Comparison of ENCODE assay signal across 8 cellular contexts in genomic region chr20:30811896-30812671, GRCh38.
DNase-seq lines count a peak whose midpoint lies in the region; ATAC-seq and TF ChIP-seq lines count a peak whose summit lies in the region.

No MANE protein-coding gene starts in this region.

- intact Hi-C loops in activated T-helper 1 cell treated with anti-CD3 and anti-CD28 coated beads, Interleukin-12 subunit alpha, Interleukin-12 subunit beta, Interleukin-2, Interleukin-4 antibody, amounts not matched to agents 30 ng/mL and 10 ng/mL and 1 ng/mL, durations not matched to agents 14 hours and 24 hours and 36 hours (cut with micrococcal nuclease): no loop called here

- peaks cover 10% of the 10 kb centered on the region for H3K9me3 Mint-ChIP-seq in activated naive CD8-positive, alpha-beta T cell treated with anti-CD3 and anti-CD28 coated beads for 36 hours
- peaks cover 16% of the 10 kb centered on the region for H3K9me3 Mint-ChIP-seq in activated T-helper 1 cell treated with anti-CD3 and anti-CD28 coated beads, Interleukin-12 subunit alpha, Interleukin-12 subunit beta, Interleukin-2, Interleukin-4 antibody, amounts not matched to agents 30 ng/mL and 10 ng/mL and 1 ng/mL, durations not matched to agents 14 hours and 24 hours and 36 hours

- WGBS in HUES64: 83% methylated on average over 34 of the region's 34 CpGs

- H3K4me1 Mint-ChIP-seq in activated naive CD8-positive, alpha-beta T cell treated with anti-CD3 and anti-CD28 coated beads for 36 hours: no peaks in the 10 kb centered on the region
- H3K4me1 Mint-ChIP-seq in activated T-helper 1 cell treated with anti-CD3 and anti-CD28 coated beads, Interleukin-12 subunit alpha, Interleukin-12 subunit beta, Interleukin-2, Interleukin-4 antibody, amounts not matched to agents 30 ng/mL and 10 ng/mL and 1 ng/mL, durations not matched to agents 14 hours and 24 hours and 36 hours (ENCODE audit: low read depth): no peaks in the 10 kb centered on the region

- peaks cover 40% of the 10 kb centered on the region for H3K9me3 ChIP-seq in HUES64 (ENCODE audit: insufficient read depth, low read depth, low read length)

- no peak overlapping the region for H3K9ac ChIP-seq in HUES64 (ENCODE audit: low read depth, low read length)

- H3K27me3 ChIP-seq in HUES64 (ENCODE audit: insufficient read depth, low read length): peaks cover 5% of the 10 kb centered on the region

- in situ Hi-C loops in GM13977 (cut with MboI; ENCODE audit: low pct_unique_long_range_greater_than_20kb, low sequenced_read_pairs, unreplicated experiment): no loop called here

- no peak for TF ChIP-seq CTCF in GM13977 (IDR thresholded peaks at IDR 0.05; ENCODE audit: extremely low read depth, insufficient read depth, missing control alignments)

- H3K4me1 ChIP-seq in HUES64 (ENCODE audit: insufficient read depth, low read length): no peaks in the 10 kb centered on the region

- peaks cover 18% of the 10 kb centered on the region for H3K27me3 Mint-ChIP-seq in activated naive CD8-positive, alpha-beta T cell treated with anti-CD3 and anti-CD28 coated beads for 36 hours
- peaks cover 3% of the 10 kb centered on the region for H3K27me3 Mint-ChIP-seq in activated T-helper 1 cell treated with anti-CD3 and anti-CD28 coated beads, Interleukin-12 subunit alpha, Interleukin-12 subunit beta, Interleukin-2, Interleukin-4 antibody, amounts not matched to agents 30 ng/mL and 10 ng/mL and 1 ng/mL, durations not matched to agents 14 hours and 24 hours and 36 hours (ENCODE audit: insufficient read depth)

- DNase-seq in GM13977 (ENCODE audit: low spot score) (peak; percentile 47), iPS-NIHi11 (ENCODE audit: low spot score) (peak; percentile 65), NCI-H1092 treated with DMSO at 0.1 percent for 48 hours (lab: John Stamatoyannopoulos, UW) (no peak), LoVo (ENCODE audit: low spot score) (no peak)
- DNase-seq in activated naive CD8-positive, alpha-beta T cell treated with anti-CD3 and anti-CD28 coated beads for 36 hours: peak; percentile 10
- DNase-seq in activated T-helper 1 cell treated with anti-CD3 and anti-CD28 coated beads, Interleukin-12 subunit alpha, Interleukin-12 subunit beta, Interleukin-2, Interleukin-4 antibody, amounts not matched to agents 30 ng/mL and 10 ng/mL and 1 ng/mL, durations not matched to agents 14 hours and 24 hours and 36 hours (ENCODE audit: low spot score): no peak

- H3K4me3 Mint-ChIP-seq in activated naive CD8-positive, alpha-beta T cell treated with anti-CD3 and anti-CD28 coated beads for 36 hours: no peak overlapping the region
- no peak overlapping the region for H3K4me3 Mint-ChIP-seq in activated T-helper 1 cell treated with anti-CD3 and anti-CD28 coated beads, Interleukin-12 subunit alpha, Interleukin-12 subunit beta, Interleukin-2, Interleukin-4 antibody, amounts not matched to agents 30 ng/mL and 10 ng/mL and 1 ng/mL, durations not matched to agents 14 hours and 24 hours and 36 hours

- H3K27ac Mint-ChIP-seq in activated naive CD8-positive, alpha-beta T cell treated with anti-CD3 and anti-CD28 coated beads for 36 hours: no peak overlapping the region
- H3K27ac Mint-ChIP-seq in activated T-helper 1 cell treated with anti-CD3 and anti-CD28 coated beads, Interleukin-12 subunit alpha, Interleukin-12 subunit beta, Interleukin-2, Interleukin-4 antibody, amounts not matched to agents 30 ng/mL and 10 ng/mL and 1 ng/mL, durations not matched to agents 14 hours and 24 hours and 36 hours: no peak overlapping the region

- ATAC-seq in GM19351 (IDR thresholded peaks at IDR 0.05; ENCODE audit: unreplicated experiment): no peak

- peak overlapping the region; percentile 30 for H3K4me3 ChIP-seq in HUES64 (ENCODE audit: low read length)

- no peaks in the 10 kb centered on the region for H3K36me3 ChIP-seq in HUES64 (ENCODE audit: insufficient read depth, low read length)

- no peak overlapping the region for H3K27ac ChIP-seq in HUES64 (ENCODE audit: low read depth, low read length)

- peaks cover 3% of the 10 kb centered on the region for H3K36me3 Mint-ChIP-seq in activated naive CD8-positive, alpha-beta T cell treated with anti-CD3 and anti-CD28 coated beads for 36 hours
- H3K36me3 Mint-ChIP-seq in activated T-helper 1 cell treated with anti-CD3 and anti-CD28 coated beads, Interleukin-12 subunit alpha, Interleukin-12 subunit beta, Interleukin-2, Interleukin-4 antibody, amounts not matched to agents 30 ng/mL and 10 ng/mL and 1 ng/mL, durations not matched to agents 14 hours and 24 hours and 36 hours (ENCODE audit: low read depth): no peaks in the 10 kb centered on the region

Comparison
In these comparisons a context has a peak if more than half of its experiments do, and no peak if none do; other contexts are left out.
1. DNase-seq: peak in GM13977 (single experiment), activated naive CD8-positive, alpha-beta T cell treated with anti-CD3 and anti-CD28 coated beads for 36 hours (single experiment) and iPS-NIHi11 (single experiment); none in NCI-H1092 treated with DMSO at 0.1 percent for 48 hours (single experiment), LoVo (single experiment) and activated T-helper 1 cell treated with anti-CD3 and anti-CD28 coated beads, Interleukin-12 subunit alpha, Interleukin-12 subunit beta, Interleukin-2, Interleukin-4 antibody, amounts not matched to agents 30 ng/mL and 10 ng/mL and 1 ng/mL, durations not matched to agents 14 hours and 24 hours and 36 hours (single experiment).